15 cellular contexts compared by ENCODE assay signal in the genomic region with DNA sequence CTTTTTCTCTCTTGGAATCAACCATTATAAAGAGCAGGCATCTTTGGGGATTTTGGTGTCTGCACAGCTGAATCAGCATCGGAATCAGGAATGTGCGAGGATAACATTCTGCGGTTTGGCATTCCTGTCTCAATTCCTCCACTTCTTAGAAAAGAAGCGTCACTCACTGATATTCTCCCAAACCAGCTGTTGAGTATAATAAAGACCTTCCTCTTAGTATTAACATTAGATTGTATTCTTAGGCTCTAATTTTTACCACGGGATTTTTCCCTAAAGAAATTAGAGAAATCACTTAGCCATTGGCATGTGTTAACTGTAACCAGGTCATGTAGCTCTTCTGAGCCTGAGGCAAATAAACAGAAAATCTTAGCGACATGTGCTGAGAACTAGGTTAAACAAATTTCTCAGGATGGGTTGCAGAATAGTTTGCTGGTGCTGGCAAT.
DNase-seq lines count a peak whose midpoint lies in the region; ATAC-seq and TF ChIP-seq lines count a peak whose summit lies in the region.
"Had no signal": no experiment of that assay in that cellular context is flagged by ENCODE, and none has a peak within 500 bp of the region (broad histone marks: within the 10 kb centered on the region; RNA-seq: fewer than 3 reads in every experiment).

No MANE protein-coding gene starts in this region.

- H3K4me1 Mint-ChIP-seq in activated T-cell treated with anti-CD3 and anti-CD28 coated beads, Interleukin-2, amount 50 U/mL, for 4 hours (ENCODE audit: low read depth): no peaks in the 10 kb centered on the region
- H3K4me1 Mint-ChIP-seq: activated CD8-positive, alpha-beta memory T cell treated with anti-CD3 and anti-CD28 coated beads, Interleukin-2, amount 10 ng/mL, durations not matched to agents 7 days and 5 days had no signal

- H3K9me3 Mint-ChIP-seq in activated T-cell treated with anti-CD3 and anti-CD28 coated beads, Interleukin-2, amount 50 U/mL, for 4 hours: no peaks in the 10 kb centered on the region
- H3K9me3 Mint-ChIP-seq: naive thymus-derived CD8-positive, alpha-beta T cell had no signal

- no peaks in the 10 kb centered on the region for H3K9me3 ChIP-seq in SJCRH30 (replicated peaks)
- no peaks in the 10 kb centered on the region for H3K9me3 ChIP-seq in psoas muscle
- H3K9me3 ChIP-seq: BLaER1 treated with 17β-estradiol and CSF1 and Interleukin-3, amounts not matched to agents 10 nM and 100 nM had no signal

- 21 to 33% (median 22%) methylated on average over 6 of the region's 6 CpGs for WGBS in psoas muscle, 3 donors

- H3K36me3 Mint-ChIP-seq in activated T-cell treated with anti-CD3 and anti-CD28 coated beads, Interleukin-2, amount 50 U/mL, for 4 hours (ENCODE audit: insufficient read depth): no peaks in the 10 kb centered on the region
- H3K36me3 Mint-ChIP-seq: activated CD8-positive, alpha-beta memory T cell treated with anti-CD3 and anti-CD28 coated beads, Interleukin-2, amount 10 ng/mL, durations not matched to agents 7 days and 5 days; naive thymus-derived CD8-positive, alpha-beta T cell had no signal

- TF ChIP-seq CTCF in AG10803 (conservative IDR thresholded peaks at IDR 0.05; ENCODE audit: low read length): no peak
- TF ChIP-seq CTCF in psoas muscle (IDR thresholded peaks at IDR 0.05): no peak
- TF ChIP-seq CTCF in coronary artery (IDR thresholded peaks at IDR 0.05): no peak

- no peak overlapping the region for H3K4me3 Mint-ChIP-seq in activated T-cell treated with anti-CD3 and anti-CD28 coated beads, Interleukin-2, amount 50 U/mL, for 4 hours
- H3K4me3 Mint-ChIP-seq: activated CD8-positive, alpha-beta memory T cell treated with anti-CD3 and anti-CD28 coated beads, Interleukin-2, amount 10 ng/mL, durations not matched to agents 7 days and 5 days; naive thymus-derived CD8-positive, alpha-beta T cell had no signal

- ATAC-seq in psoas muscle: peak; percentile 37 to 82 (median 56)
- ATAC-seq in activated T-cell treated with anti-CD3 and anti-CD28 coated beads, Interleukin-2, amount 50 U/mL, for 4 hours: no peak
- ATAC-seq: activated CD8-positive, alpha-beta memory T cell treated with anti-CD3 and anti-CD28 coated beads, Interleukin-2, amount 10 ng/mL, durations not matched to agents 7 days and 5 days; naive thymus-derived CD8-positive, alpha-beta T cell had no signal

- H3K27me3 ChIP-seq in SJCRH30 (no peaks in the 10 kb centered on the region), psoas muscle (ENCODE audit: insufficient read depth in 3 of 3, low read length in 2 of 3) (peaks cover 0 to 2% (median 0%) of the 10 kb centered on the region in 3 donors)
- H3K27me3 ChIP-seq: BLaER1 treated with 17β-estradiol and CSF1 and Interleukin-3, amounts not matched to agents 10 nM and 100 nM had no signal

- intact Hi-C loops in psoas muscle (cut with DNase I): no loop called here
- intact Hi-C loops in head of caudate nucleus (cut with DNase I): no loop called here

- no peaks in the 10 kb centered on the region for H3K36me3 ChIP-seq in SJCRH30
- no peaks in the 10 kb centered on the region for H3K36me3 ChIP-seq in psoas muscle (ENCODE audit: insufficient read depth in 1 of 2, low read depth in 1 of 2)
- H3K36me3 ChIP-seq: BLaER1 treated with 17β-estradiol and CSF1 and Interleukin-3, amounts not matched to agents 10 nM and 100 nM had no signal

- H3K27me3 Mint-ChIP-seq in activated T-cell treated with anti-CD3 and anti-CD28 coated beads, Interleukin-2, amount 50 U/mL, for 4 hours (ENCODE audit: low read depth): peaks cover 7% of the 10 kb centered on the region

- H3K4me1 ChIP-seq in SJCRH30 (peaks cover 16% of the 10 kb centered on the region), psoas muscle (no peaks in the 10 kb centered on the region)
- H3K4me1 ChIP-seq: BLaER1 treated with 17β-estradiol and CSF1 and Interleukin-3, amounts not matched to agents 10 nM and 100 nM had no signal

- H3K4me3 ChIP-seq in AG10803 (ENCODE audit: low read length) (no peak overlapping the region), SJCRH30 (no peak overlapping the region), psoas muscle (no peak overlapping the region), coronary artery (no peak overlapping the region)
- H3K4me3 ChIP-seq: BLaER1 treated with 17β-estradiol and CSF1 and Interleukin-3, amounts not matched to agents 10 nM and 100 nM had no signal

- H3K27ac ChIP-seq in SJCRH30: peak overlapping the region; percentile 45
- no peak overlapping the region for H3K27ac ChIP-seq in psoas muscle
- H3K27ac ChIP-seq in coronary artery: no peak overlapping the region
- H3K27ac ChIP-seq: BLaER1 treated with 17β-estradiol and CSF1 and Interleukin-3, amounts not matched to agents 10 nM and 100 nM had no signal

- DNase-seq in AG10803 (ENCODE audit: low read depth) (peak; percentile 97), SJCRH30 (peak; percentile 73 to 90), fibroblast of the conjunctiva (ENCODE audit: low read depth) (peak; percentile 69), psoas muscle (no peak), head of caudate nucleus (no peak), coronary artery (ENCODE audit: low spot score) (no peak)
- DNase-seq in activated T-cell treated with anti-CD3 and anti-CD28 coated beads, Interleukin-2, amount 50 U/mL, for 4 hours: no peak
- no peak for DNase-seq in activated CD4-positive, alpha-beta T cell treated with anti-CD3 and anti-CD28 coated beads, Interleukin-2, amount 50 U/mL, for 1 hour
- DNase-seq: activated CD8-positive, alpha-beta memory T cell treated with anti-CD3 and anti-CD28 coated beads, Interleukin-2, amount 10 ng/mL, durations not matched to agents 7 days and 5 days; anterior cingulate cortex; naive thymus-derived CD8-positive, alpha-beta T cell; NCI-H82; stimulated activated CD4-positive, alpha-beta T cell treated with anti-CD3 and anti-CD28 coated beads, Interleukin-4, amount 100 ng/mL, for 1 hour; T-helper 2 cell had no signal

Comparison
In these comparisons a context has a peak if more than half of its experiments do, and no peak if none do; other contexts are left out.
1. DNase-seq: peak in AG10803 (single experiment), SJCRH30 (2 of 2) and fibroblast of the conjunctiva (single experiment); none in psoas muscle (0 of 2), head of caudate nucleus (0 of 42), activated T-cell treated with anti-CD3 and anti-CD28 coated beads, Interleukin-2, amount 50 U/mL, for 4 hours (single experiment), coronary artery (single experiment) and activated CD4-positive, alpha-beta T cell treated with anti-CD3 and anti-CD28 coated beads, Interleukin-2, amount 50 U/mL, for 1 hour (single experiment).
2. ATAC-seq: peak in psoas muscle (4 of 4); none in activated T-cell treated with anti-CD3 and anti-CD28 coated beads, Interleukin-2, amount 50 U/mL, for 4 hours (0 of 2).